21 cellular contexts compared by ENCODE assay signal in the genomic region with DNA sequence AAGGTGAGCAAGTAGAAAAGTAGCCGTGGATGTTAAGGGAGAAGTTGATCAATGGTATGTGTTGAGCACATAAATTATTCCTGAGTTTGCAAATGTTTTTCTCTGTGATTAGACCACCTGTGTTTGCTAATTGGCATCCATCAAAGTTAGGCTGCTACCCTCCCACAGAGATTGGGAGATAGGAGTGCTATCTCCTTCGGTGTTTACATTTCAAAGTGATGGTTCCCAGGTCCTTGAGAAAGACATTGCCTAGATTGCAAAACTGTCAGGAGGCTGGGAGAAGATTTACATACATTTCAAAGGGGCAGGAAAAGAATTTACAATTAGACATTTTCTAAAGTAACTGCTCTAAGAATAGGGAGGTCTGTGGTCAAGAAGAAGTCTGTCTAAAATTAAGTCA. TPM values are rescaled to one million over a fixed set of nuclear protein-coding genes. Genes with fewer than 3 reads are reported as not detected.
"Had no signal": no experiment of that assay in that cellular context is flagged by ENCODE, and none has a peak within 500 bp of the region (broad histone marks: within the 10 kb centered on the region; RNA-seq: fewer than 3 reads in every experiment).

No MANE protein-coding gene starts in this region.

- H3K36me3 ChIP-seq: brain microvascular endothelial cell, colonic mucosa, neutrophil, pancreas had no signal

- H3K27me3 ChIP-seq: brain microvascular endothelial cell, colonic mucosa, neutrophil, pancreas had no signal

- H3K27ac ChIP-seq: brain microvascular endothelial cell, colonic mucosa, neutrophil, pancreas had no signal

- H3K4me1 ChIP-seq: colonic mucosa had no signal

- FAIRE-seq: pancreas had no signal

- DNase-seq: activated CD4-positive, alpha-beta T cell treated with anti-CD3 and anti-CD28 coated beads, Interleukin-2, amount 10 ng/mL, durations not matched to agents 7 days and 5 days; activated CD8-positive, alpha-beta T cell treated with anti-CD3 and anti-CD28 coated beads, Interleukin-2, amount 10 ng/mL, durations not matched to agents 7 days and 5 days; activated naive CD4-positive, alpha-beta T cell treated with anti-CD3 and anti-CD28 coated beads, Interleukin-2, amount 10 ng/mL, durations not matched to agents 7 days and 5 days; activated naive CD8-positive, alpha-beta T cell treated with anti-CD3 and anti-CD28 coated beads, Interleukin-2, amount 50 U/mL, for 24 hours; activated T-cell treated with anti-CD3 and anti-CD28 coated beads, Interleukin-2, amount 50 U/mL, for 24 hours; aorta; brain microvascular endothelial cell; colonic mucosa; glutamatergic neuron; hypothalamus; left ventricle myocardium superior; natural killer cell; pancreas; stimulated activated naive B cell treated with anti-CD40 and anti-IgM and Interleukin-4, amounts not matched to agents 10 μg/mL and 1 μg/mL and 100 μg/mL, for 72 hours; T1000 had no signal

- H3K9me3 ChIP-seq: colonic mucosa, neutrophil, pancreas had no signal

- H3K4me3 ChIP-seq: colonic mucosa, pancreas had no signal

- ATAC-seq: activated CD4-positive, CD25-positive, alpha-beta regulatory T cell treated with anti-CD3 and anti-CD28 coated beads, Interleukin-2, amount 50 U/mL, for 24 hours; activated CD8-positive, alpha-beta T cell treated with anti-CD3 and anti-CD28 coated beads, Interleukin-2, amount 10 ng/mL, durations not matched to agents 7 days and 5 days; activated naive CD8-positive, alpha-beta T cell treated with anti-CD3 and anti-CD28 coated beads, Interleukin-2, amount 50 U/mL, for 24 hours; left ventricle myocardium superior; natural killer cell; pancreas; stimulated activated naive B cell treated with anti-CD40 and anti-IgM and Interleukin-4, amounts not matched to agents 10 μg/mL and 1 μg/mL and 100 μg/mL, for 72 hours had no signal

RNA-seq across cellular contexts. Expression of a gene that starts 54.3 kb away (rescaled TPM):
- total RNA-seq: activated CD4-positive, alpha-beta T cell treated with anti-CD3 and anti-CD28 coated beads, Interleukin-2, amount 10 ng/mL, durations not matched to agents 7 days and 5 days; activated CD8-positive, alpha-beta T cell treated with anti-CD3 and anti-CD28 coated beads, Interleukin-2, amount 10 ng/mL, durations not matched to agents 7 days and 5 days; activated T-helper 2 cell treated with anti-CD3 and anti-CD28 coated beads, Interferon-gamma antibody, Interleukin-2, Interleukin-4, amounts not matched to agents 10 μg/mL and 5 μg/mL and 100 μg/mL, durations not matched to agents 14 hours and 24 hours and 36 hours; aorta; colonic mucosa; epithelial cell of proximal tubule; fibroblast of lung; left ventricle myocardium superior; natural killer cell; pancreas; T-helper 1 cell treated with Interleukin-12 subunit alpha and Interleukin-12 subunit beta and Interleukin-4 antibody, amounts not matched to agents 30 ng/mL and 1 ng/mL, for 36 hours had no signal
- polyA plus RNA-seq: aorta, fibroblast of lung, pancreas had no signal
